In genomic region chr6:139161169-139161568, GRCh38 we compare ENCODE assay signal across 8 cellular contexts. TPM values are rescaled to one million over a fixed set of nuclear protein-coding genes. Genes with fewer than 3 reads are reported as not detected.
DNase-seq lines count a peak whose midpoint lies in the region; ATAC-seq and TF ChIP-seq lines count a peak whose summit lies in the region.

No MANE protein-coding gene starts in this region.

- H3K9me3 Mint-ChIP-seq in T-cell: no peaks in the 10 kb centered on the region

- H3K4me3 ChIP-seq in BJ (ENCODE audit: low read depth, low read length) (no peak overlapping the region), testis (no peak overlapping the region)
- H3K4me3 ChIP-seq in effector memory CD4-positive, alpha-beta T cell (ENCODE audit: insufficient read depth, low read depth, low read length, poor library complexity, severe bottlenecking): peak overlapping the region; percentile 39

- TF ChIP-seq POLR2A in testis (IDR thresholded peaks at IDR 0.05): no peak

- intact Hi-C loops in testis (cut with DNase I; ENCODE audit: low total_unique reads): no loop called here

- 55 to 90% methylated on average over 1 of the region's 1 CpG for WGBS in testis, 2 donors

- H3K36me3 ChIP-seq in BJ (ENCODE audit: control insufficient read depth, insufficient read depth, low read length) (no peaks in the 10 kb centered on the region), testis (ENCODE audit: low read depth, missing control alignments) (no peaks in the 10 kb centered on the region)
- H3K36me3 ChIP-seq in effector memory CD4-positive, alpha-beta T cell (ENCODE audit: control insufficient read depth, insufficient read depth, low read length): peaks cover 6% of the 10 kb centered on the region

- H3K9me3 ChIP-seq in effector memory CD4-positive, alpha-beta T cell (ENCODE audit: control insufficient read depth, low read length): no peaks in the 10 kb centered on the region
- no peaks in the 10 kb centered on the region for H3K9me3 ChIP-seq in testis

- H3K36me3 Mint-ChIP-seq in T-cell: peaks cover 30% of the 10 kb centered on the region

- TF ChIP-seq CTCF in BJ (IDR thresholded peaks at IDR 0.05; ENCODE audit: insufficient read depth, low read depth, low read length): no peak
- TF ChIP-seq CTCF in testis (IDR thresholded peaks at IDR 0.05): no peak

- H3K27me3 ChIP-seq in BJ (ENCODE audit: control insufficient read depth, insufficient read depth, low read length) (no peaks in the 10 kb centered on the region), testis (no peaks in the 10 kb centered on the region)
- no peaks in the 10 kb centered on the region for H3K27me3 ChIP-seq in effector memory CD4-positive, alpha-beta T cell (replicated peaks; ENCODE audit: control insufficient read depth, insufficient read depth, low read length, poor library complexity, severe bottlenecking)

- CTCF ChIA-PET in BJ (lab: Yijun Ruan, JAX): no interaction called here
- CTCF ChIA-PET in T-cell (lab: Charles Lee): interaction anchor here (0.5 to 1.9 kb wide), 4 partner anchors 24 to 203 kb away, joined by 3 to 8 read pairs (median 6); no protein-coding TSS in a partner anchor

- peak overlapping the region; percentile 72 for H3K27ac ChIP-seq in effector memory CD4-positive, alpha-beta T cell (ENCODE audit: insufficient read depth, low read length, poor library complexity, severe bottlenecking)
- no peak overlapping the region for H3K27ac ChIP-seq in testis

- DNase-seq in BJ (ENCODE audit: low read depth) (peak; percentile 8), T-cell (peak; percentile 45 to 88 (median 74)), CD1c-positive myeloid dendritic cell (ENCODE audit: extremely low spot score) (no peak), testis (no peak), KG1 (lab: John Stamatoyannopoulos, UW) (no peak)
- peak; percentile 65 to 76 (median 71) for DNase-seq in effector memory CD4-positive, alpha-beta T cell
- peak; percentile 49 for DNase-seq in stimulated activated naive CD8-positive, alpha-beta T cell treated with anti-CD3 and anti-CD28 coated beads, Interleukin-15, Interleukin-2, amounts not matched to agents 100 U/mL and 50 U/mL, for 24 hours

- peaks cover 95 to 98% (median 97%) of the 10 kb centered on the region in 3 donors for H3K4me1 Mint-ChIP-seq in T-cell

- peaks cover 72% of the 10 kb centered on the region for H3K4me1 ChIP-seq in effector memory CD4-positive, alpha-beta T cell (ENCODE audit: control insufficient read depth, insufficient read depth, low read length, poor library complexity, severe bottlenecking)
- H3K4me1 ChIP-seq in testis: peaks cover 15% of the 10 kb centered on the region

- peak overlapping the region; percentile 72 to 82 (median 75) for H3K4me3 Mint-ChIP-seq in T-cell

- POLR2A ChIA-PET in BJ (lab: Charles Lee) (no interaction called here), T-cell (lab: Charles Lee) (interaction anchor here (0.6 to 4.3 kb wide), 6 partner anchors 17 to 49 kb away, joined by 3 to 25 read pairs (median 7); no protein-coding TSS in a partner anchor)

- H3K27ac Mint-ChIP-seq in T-cell: peak overlapping the region; percentile 96 to 97

- ATAC-seq in GM21825 (IDR thresholded peaks at IDR 0.05; ENCODE audit: unreplicated experiment) (peak; percentile 16), T-cell (replicated peaks in 1 of 4) (peak; percentile 71 to 85 (median 80))
- ATAC-seq in stimulated activated naive CD8-positive, alpha-beta T cell treated with anti-CD3 and anti-CD28 coated beads, Interleukin-15, Interleukin-2, amounts not matched to agents 100 U/mL and 50 U/mL, for 24 hours: peak; percentile 57

- H3K27me3 Mint-ChIP-seq in T-cell: no peaks in the 10 kb centered on the region

RNA-seq across cellular contexts. Expression of gene HECA, which starts 26.3 kb away (rescaled TPM):
- 9.5 and 14.2 TPM in 2 replicates for polyA plus RNA-seq in BJ (2011; rRNA removed)
- 20.5 and 25.8 TPM in 2 replicates for polyA minus RNA-seq in BJ (2011; rRNA and poly(A)+ RNA removed)
- 100 to 1,000 TPM; 125 to 137 (median 131) TPM for total RNA-seq in T-cell
- 10 to 100 TPM; 40.2 to 47.4 TPM for total RNA-seq in testis
- 19.1 TPM for polyA plus RNA-seq in testis (ENCODE audit: insufficient read depth, low read depth, low replicate concordance)

Comparison
In these comparisons a context has a peak if more than half of its experiments do, and no peak if none do; other contexts are left out.
1. DNase-seq: peak in BJ (single experiment), T-cell (34 of 34), effector memory CD4-positive, alpha-beta T cell (3 of 3) and stimulated activated naive CD8-positive, alpha-beta T cell treated with anti-CD3 and anti-CD28 coated beads, Interleukin-15, Interleukin-2, amounts not matched to agents 100 U/mL and 50 U/mL, for 24 hours (single experiment); none in CD1c-positive myeloid dendritic cell (single experiment), testis (single experiment) and KG1 (single experiment).
2. ATAC-seq: peak in every context shown above with its lines; median percentile 80 in T-cell; 57 in stimulated activated naive CD8-positive, alpha-beta T cell treated with anti-CD3 and anti-CD28 coated beads, Interleukin-15, Interleukin-2, amounts not matched to agents 100 U/mL and 50 U/mL, for 24 hours; 16 in GM21825.